9 cellular contexts compared by ENCODE assay signal in the genomic region with DNA sequence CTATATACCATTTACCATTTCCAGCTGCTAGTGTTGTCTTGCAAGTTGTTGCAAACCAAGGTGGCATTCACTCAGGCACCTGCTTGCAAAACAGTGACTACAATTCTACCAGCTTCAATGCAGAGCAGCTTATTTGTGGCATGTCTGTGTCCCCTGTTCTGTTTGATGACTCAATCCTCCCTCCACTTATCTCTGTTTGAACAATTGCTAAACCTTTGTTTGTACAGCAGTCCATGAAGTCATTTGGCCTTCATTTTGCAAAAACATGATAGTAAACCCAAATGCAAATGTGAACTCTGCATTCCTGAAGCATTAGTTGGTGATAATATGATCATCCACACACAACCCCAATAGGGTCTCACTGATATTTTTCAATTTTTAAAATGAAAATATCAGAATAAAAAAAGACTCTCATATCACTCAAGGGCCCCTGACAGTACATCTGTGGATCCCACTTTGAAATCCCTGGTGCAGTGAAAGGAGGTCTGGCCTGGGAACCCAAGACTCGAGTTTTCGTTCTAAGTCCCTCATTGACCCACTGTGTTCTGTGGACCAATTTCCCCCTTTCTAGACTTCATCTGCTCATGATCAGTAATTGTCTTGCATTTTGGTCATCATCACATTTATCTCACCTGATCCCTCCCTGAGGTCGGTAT.
DNase-seq lines count a peak whose midpoint lies in the region; ATAC-seq and TF ChIP-seq lines count a peak whose summit lies in the region.
"Had no signal": no experiment of that assay in that cellular context is flagged by ENCODE, and none has a peak within 500 bp of the region (broad histone marks: within the 10 kb centered on the region; RNA-seq: fewer than 3 reads in every experiment).

No MANE protein-coding gene starts in this region.

- ATAC-seq in HG02571 (IDR thresholded peaks at IDR 0.05; ENCODE audit: unreplicated experiment) (no peak), HG03196 (IDR thresholded peaks at IDR 0.05; ENCODE audit: unreplicated experiment) (no peak)

- H3K4me3 ChIP-seq in fibroblast of the aortic adventitia (ENCODE audit: low read depth, low read length): no peak overlapping the region

- DNase-seq in ACHN (peak; percentile 30), HS-27A (ENCODE audit: low read depth) (peak; percentile 3), NCI-H748 treated with DMSO at 0.1 percent for 48 hours (lab: John Stamatoyannopoulos, UW) (peak; percentile 86), fibroblast of the aortic adventitia (ENCODE audit: low read depth) (peak; percentile 82), mesenteric fat pad (ENCODE audit: low spot score) (no peak)
- DNase-seq in activated naive CD4-positive, alpha-beta T cell treated with Interleukin-2 at 50 U/mL for 16 hours: no peak
- DNase-seq: stimulated activated CD4-positive, alpha-beta T cell treated with anti-CD3 and anti-CD28 coated beads, Interleukin-15, amount 100 ng/mL, for 24 hours had no signal

- in situ Hi-C loops in ACHN (cut with HindIII; ENCODE audit: low pct_ligation_motif_present, low pct_unique_long_range_greater_than_20kb, low sequenced_read_pairs): no loop called here

- no peak for TF ChIP-seq CTCF in fibroblast of the aortic adventitia (IDR thresholded peaks at IDR 0.05; ENCODE audit: insufficient read depth, low read length)

Comparison
In these comparisons a context has a peak if more than half of its experiments do, and no peak if none do; other contexts are left out.
1. DNase-seq: peak in ACHN (single experiment), HS-27A (single experiment), NCI-H748 treated with DMSO at 0.1 percent for 48 hours (single experiment) and fibroblast of the aortic adventitia (single experiment); none in activated naive CD4-positive, alpha-beta T cell treated with Interleukin-2 at 50 U/mL for 16 hours (single experiment) and mesenteric fat pad (single experiment).